1 cellular context compared by ENCODE assay signal in the genomic region with DNA sequence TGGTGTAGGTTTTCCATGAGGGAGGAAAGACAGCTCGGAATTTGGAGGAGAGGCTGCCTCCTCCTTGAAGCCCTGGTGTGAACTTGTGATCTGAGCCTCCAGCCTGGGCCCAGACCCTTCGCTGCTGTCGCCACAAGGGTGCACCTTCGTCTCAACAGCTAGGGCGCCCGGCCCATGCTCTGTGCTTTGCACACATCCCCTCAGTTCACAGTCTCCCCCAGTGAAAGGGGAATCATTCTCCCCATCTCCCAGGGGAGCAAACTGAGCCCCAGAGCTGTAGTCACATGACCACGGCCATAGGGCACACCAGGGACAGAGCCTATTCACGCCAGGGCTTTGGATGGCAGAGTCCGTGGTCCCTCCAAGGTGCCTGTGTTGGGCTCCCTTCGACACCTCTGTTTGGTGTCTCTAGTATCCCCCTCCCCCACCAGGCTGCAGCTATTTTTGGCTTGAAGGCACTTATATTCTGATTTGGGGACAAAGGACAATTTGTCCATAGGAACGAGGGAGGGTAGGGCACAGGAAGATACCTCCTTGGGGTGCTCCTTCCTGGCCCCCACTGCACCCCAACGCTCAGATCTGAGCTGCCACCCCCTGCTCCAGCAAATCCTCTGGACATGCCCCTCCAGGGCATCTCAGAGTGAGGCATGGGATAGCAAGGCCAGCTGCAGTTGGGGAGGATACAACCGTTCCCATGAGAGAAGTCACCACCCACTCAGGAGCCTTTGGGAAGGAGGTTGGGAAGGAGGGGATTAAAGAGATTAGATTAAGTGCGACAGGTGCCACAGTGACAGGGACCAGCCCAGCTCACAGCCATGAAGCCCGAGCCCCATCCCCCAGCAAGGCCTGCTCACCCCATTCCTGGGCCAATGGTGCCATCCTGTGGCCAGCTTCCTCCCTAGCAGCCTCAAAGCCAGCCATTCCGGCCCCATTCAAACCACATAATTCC.
TF ChIP-seq lines count a peak whose summit lies in the region.

No MANE protein-coding gene starts in this region.

TF ChIP-seq in HepG2, 621 proteins besides CTCF, POLR2A, EP300 and RAD21 (continued from another document and continues in another):
- TF ChIP-seq, protein P1, sequence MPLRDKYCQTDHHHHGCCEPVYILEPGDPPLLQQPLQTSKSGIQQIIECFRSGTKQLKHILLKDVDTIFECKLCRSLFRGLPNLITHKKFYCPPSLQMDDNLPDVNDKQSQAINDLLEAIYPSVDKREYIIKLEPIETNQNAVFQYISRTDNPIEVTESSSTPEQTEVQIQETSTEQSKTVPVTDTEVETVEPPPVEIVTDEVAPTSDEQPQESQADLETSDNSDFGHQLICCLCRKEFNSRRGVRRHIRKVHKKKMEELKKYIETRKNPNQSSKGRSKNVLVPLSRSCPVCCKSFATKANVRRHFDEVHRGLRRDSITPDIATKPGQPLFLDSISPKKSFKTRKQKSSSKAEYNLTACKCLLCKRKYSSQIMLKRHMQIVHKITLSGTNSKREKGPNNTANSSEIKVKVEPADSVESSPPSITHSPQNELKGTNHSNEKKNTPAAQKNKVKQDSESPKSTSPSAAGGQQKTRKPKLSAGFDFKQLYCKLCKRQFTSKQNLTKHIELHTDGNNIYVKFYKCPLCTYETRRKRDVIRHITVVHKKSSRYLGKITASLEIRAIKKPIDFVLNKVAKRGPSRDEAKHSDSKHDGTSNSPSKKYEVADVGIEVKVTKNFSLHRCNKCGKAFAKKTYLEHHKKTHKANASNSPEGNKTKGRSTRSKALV (CRISPR knock-in tag; IDR thresholded peaks at IDR 0.05): no peak
- TF ChIP-seq ZNF563 (CRISPR knock-in tag; IDR thresholded peaks at IDR 0.05) (no peak), NFIB (CRISPR knock-in tag; IDR thresholded peaks at IDR 0.05; ENCODE audit: borderline replicate concordance) (no peak), REST (IDR thresholded peaks at IDR 0.05; ENCODE audit: borderline replicate concordance in 1 of 2, low read depth in 1 of 2, low read length in 2 of 2) (no peak), ZEB1 (IDR thresholded peaks at IDR 0.05; ENCODE audit: insufficient replicate concordance, low read depth) (no peak), GATA4 (IDR thresholded peaks at IDR 0.05; ENCODE audit: borderline replicate concordance, low read depth) (no peak), ZNF484 (CRISPR knock-in tag; IDR thresholded peaks at IDR 0.05; ENCODE audit: borderline replicate concordance, low read depth) (no peak), KAT8 (CRISPR knock-in tag; IDR thresholded peaks at IDR 0.05) (no peak), ZNF234 (CRISPR knock-in tag; conservative IDR thresholded peaks at IDR 0.05) (no peak), ZSCAN12 (CRISPR knock-in tag; IDR thresholded peaks at IDR 0.05) (no peak), ZNF468 (CRISPR knock-in tag; IDR thresholded peaks at IDR 0.05) (no peak), ZNF44 (CRISPR knock-in tag; IDR thresholded peaks at IDR 0.05) (no peak), ARNT (IDR thresholded peaks at IDR 0.05) (no peak), MXD3 (CRISPR knock-in tag; IDR thresholded peaks at IDR 0.05) (no peak), ZNF556 (CRISPR knock-in tag; IDR thresholded peaks at IDR 0.05; ENCODE audit: borderline replicate concordance) (no peak), ZMAT3 (CRISPR knock-in tag; conservative IDR thresholded peaks at IDR 0.05) (no peak), KDM6A (CRISPR knock-in tag; IDR thresholded peaks at IDR 0.05; ENCODE audit: low read depth) (no peak), TEAD2 (CRISPR knock-in tag; IDR thresholded peaks at IDR 0.05) (no peak), RXRB (CRISPR knock-in tag; IDR thresholded peaks at IDR 0.05; ENCODE audit: borderline replicate concordance) (no peak), NFE2L2 (IDR thresholded peaks at IDR 0.05; ENCODE audit: low read length) (no peak), MEF2D (CRISPR knock-in tag; IDR thresholded peaks at IDR 0.05) (no peak), ZNF225 (CRISPR knock-in tag; IDR thresholded peaks at IDR 0.05) (no peak), ATRX (CRISPR knock-in tag; IDR thresholded peaks at IDR 0.05; ENCODE audit: borderline replicate concordance) (no peak), GABPB1 (CRISPR knock-in tag; IDR thresholded peaks at IDR 0.05) (0 out of 2 replicates have a peak, but pooled peaks have one; percentile 18), KDM3A (CRISPR knock-in tag; IDR thresholded peaks at IDR 0.05; ENCODE audit: low read depth) (peak; percentile 61; the same call in 1 of the 2 replicates), NONO (IDR thresholded peaks at IDR 0.05) (no peak), NONO (CRISPR knock-in tag; conservative IDR thresholded peaks at IDR 0.05) (no peak), ZNF740 (CRISPR knock-in tag; IDR thresholded peaks at IDR 0.05) (no peak), DRAP1 (CRISPR knock-in tag; IDR thresholded peaks at IDR 0.05) (no peak), MATR3 (CRISPR knock-in tag; IDR thresholded peaks at IDR 0.05) (no peak), TSC22D2 (CRISPR knock-in tag; IDR thresholded peaks at IDR 0.05; ENCODE audit: borderline replicate concordance) (peak; percentile 55; the same call in 1 of the 2 replicates), GTF2F1 (IDR thresholded peaks at IDR 0.05; ENCODE audit: low read length) (no peak), HDAC6 (IDR thresholded peaks at IDR 0.05; ENCODE audit: low read depth, low read length) (no peak)
- TF ChIP-seq, protein P2, sequence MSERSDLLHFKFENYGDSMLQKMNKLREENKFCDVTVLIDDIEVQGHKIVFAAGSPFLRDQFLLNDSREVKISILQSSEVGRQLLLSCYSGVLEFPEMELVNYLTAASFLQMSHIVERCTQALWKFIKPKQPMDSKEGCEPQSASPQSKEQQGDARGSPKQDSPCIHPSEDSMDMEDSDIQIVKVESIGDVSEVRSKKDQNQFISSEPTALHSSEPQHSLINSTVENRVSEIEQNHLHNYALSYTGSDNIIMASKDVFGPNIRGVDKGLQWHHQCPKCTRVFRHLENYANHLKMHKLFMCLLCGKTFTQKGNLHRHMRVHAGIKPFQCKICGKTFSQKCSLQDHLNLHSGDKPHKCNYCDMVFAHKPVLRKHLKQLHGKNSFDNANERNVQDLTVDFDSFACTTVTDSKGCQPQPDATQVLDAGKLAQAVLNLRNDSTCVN (CRISPR knock-in tag; IDR thresholded peaks at IDR 0.05; ENCODE audit: borderline replicate concordance): no peak
- TF ChIP-seq, protein P3, sequence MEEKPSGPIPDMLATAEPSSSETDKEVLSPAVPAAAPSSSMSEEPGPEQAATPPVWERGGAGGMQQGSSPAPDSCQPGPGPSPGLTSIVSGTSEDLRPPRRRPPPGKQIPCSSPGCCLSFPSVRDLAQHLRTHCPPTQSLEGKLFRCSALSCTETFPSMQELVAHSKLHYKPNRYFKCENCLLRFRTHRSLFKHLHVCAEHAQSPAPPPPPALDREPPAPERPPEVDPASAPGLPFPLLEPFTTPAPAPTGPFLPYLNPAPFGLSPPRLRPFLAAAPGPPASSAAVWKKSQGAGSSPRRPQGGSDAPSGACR (CRISPR knock-in tag; IDR thresholded peaks at IDR 0.05): no peak
- TF ChIP-seq, protein P4, sequence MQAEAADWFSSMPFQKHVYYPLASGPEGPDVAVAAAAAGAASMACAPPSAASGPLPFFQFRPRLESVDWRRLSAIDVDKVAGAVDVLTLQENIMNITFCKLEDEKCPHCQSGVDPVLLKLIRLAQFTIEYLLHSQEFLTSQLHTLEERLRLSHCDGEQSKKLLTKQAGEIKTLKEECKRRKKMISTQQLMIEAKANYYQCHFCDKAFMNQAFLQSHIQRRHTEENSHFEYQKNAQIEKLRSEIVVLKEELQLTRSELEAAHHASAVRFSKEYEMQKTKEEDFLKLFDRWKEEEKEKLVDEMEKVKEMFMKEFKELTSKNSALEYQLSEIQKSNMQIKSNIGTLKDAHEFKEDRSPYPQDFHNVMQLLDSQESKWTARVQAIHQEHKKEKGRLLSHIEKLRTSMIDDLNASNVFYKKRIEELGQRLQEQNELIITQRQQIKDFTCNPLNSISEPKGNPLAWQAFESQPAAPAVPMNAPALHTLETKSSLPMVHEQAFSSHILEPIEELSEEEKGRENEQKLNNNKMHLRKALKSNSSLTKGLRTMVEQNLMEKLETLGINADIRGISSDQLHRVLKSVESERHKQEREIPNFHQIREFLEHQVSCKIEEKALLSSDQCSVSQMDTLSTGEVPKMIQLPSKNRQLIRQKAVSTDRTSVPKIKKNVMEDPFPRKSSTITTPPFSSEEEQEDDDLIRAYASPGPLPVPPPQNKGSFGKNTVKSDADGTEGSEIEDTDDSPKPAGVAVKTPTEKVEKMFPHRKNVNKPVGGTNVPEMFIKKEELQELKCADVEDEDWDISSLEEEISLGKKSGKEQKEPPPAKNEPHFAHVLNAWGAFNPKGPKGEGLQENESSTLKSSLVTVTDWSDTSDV (CRISPR knock-in tag; IDR thresholded peaks at IDR 0.05): no peak
- TF ChIP-seq, protein P5, sequence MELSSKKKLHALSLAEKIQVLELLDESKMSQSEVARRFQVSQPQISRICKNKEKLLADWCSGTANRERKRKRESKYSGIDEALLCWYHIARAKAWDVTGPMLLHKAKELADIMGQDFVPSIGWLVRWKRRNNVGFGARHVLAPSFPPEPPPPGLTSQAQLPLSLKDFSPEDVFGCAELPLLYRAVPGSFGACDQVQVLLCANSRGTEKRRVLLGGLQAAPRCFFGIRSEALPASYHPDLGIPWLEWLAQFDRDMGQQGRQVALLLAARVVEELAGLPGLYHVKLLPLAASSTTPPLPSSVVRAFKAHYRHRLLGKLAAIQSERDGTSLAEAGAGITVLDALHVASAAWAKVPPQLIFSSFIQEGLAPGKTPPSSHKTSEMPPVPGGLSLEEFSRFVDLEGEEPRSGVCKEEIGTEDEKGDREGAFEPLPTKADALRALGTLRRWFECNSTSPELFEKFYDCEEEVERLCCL (CRISPR knock-in tag; IDR thresholded peaks at IDR 0.05; ENCODE audit: borderline replicate concordance): no peak
- TF ChIP-seq, protein P6, sequence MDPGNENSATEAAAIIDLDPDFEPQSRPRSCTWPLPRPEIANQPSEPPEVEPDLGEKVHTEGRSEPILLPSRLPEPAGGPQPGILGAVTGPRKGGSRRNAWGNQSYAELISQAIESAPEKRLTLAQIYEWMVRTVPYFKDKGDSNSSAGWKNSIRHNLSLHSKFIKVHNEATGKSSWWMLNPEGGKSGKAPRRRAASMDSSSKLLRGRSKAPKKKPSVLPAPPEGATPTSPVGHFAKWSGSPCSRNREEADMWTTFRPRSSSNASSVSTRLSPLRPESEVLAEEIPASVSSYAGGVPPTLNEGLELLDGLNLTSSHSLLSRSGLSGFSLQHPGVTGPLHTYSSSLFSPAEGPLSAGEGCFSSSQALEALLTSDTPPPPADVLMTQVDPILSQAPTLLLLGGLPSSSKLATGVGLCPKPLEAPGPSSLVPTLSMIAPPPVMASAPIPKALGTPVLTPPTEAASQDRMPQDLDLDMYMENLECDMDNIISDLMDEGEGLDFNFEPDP (CRISPR knock-in tag; conservative IDR thresholded peaks at IDR 0.05): no peak
- TF ChIP-seq, protein P7, sequence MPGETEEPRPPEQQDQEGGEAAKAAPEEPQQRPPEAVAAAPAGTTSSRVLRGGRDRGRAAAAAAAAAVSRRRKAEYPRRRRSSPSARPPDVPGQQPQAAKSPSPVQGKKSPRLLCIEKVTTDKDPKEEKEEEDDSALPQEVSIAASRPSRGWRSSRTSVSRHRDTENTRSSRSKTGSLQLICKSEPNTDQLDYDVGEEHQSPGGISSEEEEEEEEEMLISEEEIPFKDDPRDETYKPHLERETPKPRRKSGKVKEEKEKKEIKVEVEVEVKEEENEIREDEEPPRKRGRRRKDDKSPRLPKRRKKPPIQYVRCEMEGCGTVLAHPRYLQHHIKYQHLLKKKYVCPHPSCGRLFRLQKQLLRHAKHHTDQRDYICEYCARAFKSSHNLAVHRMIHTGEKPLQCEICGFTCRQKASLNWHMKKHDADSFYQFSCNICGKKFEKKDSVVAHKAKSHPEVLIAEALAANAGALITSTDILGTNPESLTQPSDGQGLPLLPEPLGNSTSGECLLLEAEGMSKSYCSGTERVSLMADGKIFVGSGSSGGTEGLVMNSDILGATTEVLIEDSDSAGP (CRISPR knock-in tag; IDR thresholded peaks at IDR 0.05; ENCODE audit: borderline replicate concordance): peak; percentile 38; the same call in 1 of the 2 replicates
